20 cellular contexts compared by ENCODE assay signal in the genomic region with DNA sequence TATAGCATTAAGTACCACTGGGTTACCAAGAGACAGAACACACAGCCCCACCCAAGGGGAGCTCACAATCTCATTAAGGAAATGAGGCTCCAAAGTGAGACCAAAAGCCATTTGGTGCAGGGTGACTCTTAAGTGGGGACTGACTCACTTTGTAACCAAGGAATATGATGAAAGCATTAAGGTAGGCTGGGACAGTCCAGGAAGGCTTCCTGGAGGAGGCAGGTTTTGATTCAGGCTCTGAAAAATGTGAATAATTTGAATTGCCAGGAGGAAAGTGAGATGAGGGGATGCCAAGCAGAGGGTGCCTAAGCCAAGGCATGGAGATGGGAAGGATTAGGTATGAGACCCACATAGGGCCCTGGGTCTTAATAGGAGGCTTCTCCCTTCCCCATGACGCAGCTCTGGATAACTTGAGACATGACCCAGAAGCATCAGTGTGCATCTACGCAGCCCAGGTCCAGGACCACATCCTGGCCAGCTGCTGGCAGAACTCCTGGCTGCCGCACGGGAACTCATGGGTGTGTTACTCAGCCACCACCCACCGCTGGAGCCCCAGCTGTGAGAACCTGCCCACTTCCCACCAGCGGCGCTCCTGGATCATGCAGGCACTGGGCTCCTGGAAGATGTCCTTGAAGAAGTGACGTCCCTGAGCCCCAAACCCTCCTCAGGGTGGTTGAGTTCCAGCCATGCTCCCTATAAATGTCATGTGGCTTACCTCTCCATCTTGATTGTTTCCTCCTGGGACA. TPM values are rescaled to one million over a fixed set of nuclear protein-coding genes. Genes with fewer than 3 reads are reported as not detected.
DNase-seq lines count a peak whose midpoint lies in the region; ATAC-seq, FAIRE-seq and TF ChIP-seq lines count a peak whose summit lies in the region.
"Had no signal": no experiment of that assay in that cellular context is flagged by ENCODE, and none has a peak within 500 bp of the region (broad histone marks: within the 10 kb centered on the region; RNA-seq: fewer than 3 reads in every experiment).

No MANE protein-coding gene starts in this region.

- H3K9ac ChIP-seq in GM23248: no peak overlapping the region
- no peak overlapping the region for H3K9ac ChIP-seq in K562 (ENCODE audit: insufficient read depth in 1 of 2, low read depth in 2 of 2, low read length in 2 of 2)

- H3K27ac Mint-ChIP-seq in type B pancreatic cell: no peak overlapping the region
- H3K27ac Mint-ChIP-seq: CD8-positive, alpha-beta memory T cell; HFFc6 had no signal

- no peaks in the 10 kb centered on the region for H3K79me2 ChIP-seq in GM23248 (ENCODE audit: insufficient read depth)
- H3K79me2 ChIP-seq in K562 (ENCODE audit: control insufficient read depth, insufficient read depth, low read length): no peaks in the 10 kb centered on the region

- intact Hi-C loops in K562 (cut with micrococcal nuclease): no loop called here

- H4K20me1 ChIP-seq in GM23248 (ENCODE audit: insufficient read depth) (no peaks in the 10 kb centered on the region), K562 (replicated peaks; ENCODE audit: control insufficient read depth, insufficient read depth, low read length) (peaks cover 10% of the 10 kb centered on the region)

- CTCF ChIA-PET in K562 (lab: Yijun Ruan, JAX; ENCODE audit: low intra/inter-chr PET ratio): no interaction called here

- TF ChIP-seq CTCF in K562 (IDR thresholded peaks at IDR 0.05 in 2 of 3, conservative IDR thresholded peaks at IDR 0.05 in 1 of 3; ENCODE audit: insufficient read depth in 2 of 3, low read depth in 1 of 3, low read length in 3 of 3) (no peak), type B pancreatic cell (conservative IDR thresholded peaks at IDR 0.05) (no peak)

- H3K4me2 ChIP-seq in GM23248 (ENCODE audit: unreplicated experiment) (no peak overlapping the region), K562 (ENCODE audit: insufficient read depth, low read length) (no peak overlapping the region)
- H3K4me2 ChIP-seq: PC-9 had no signal

- TF ChIP-seq EP300 in K562 (IDR thresholded peaks at IDR 0.05; ENCODE audit: low read length): no peak

- H3K4me1 ChIP-seq in GM23248 (ENCODE audit: insufficient read depth): no peaks in the 10 kb centered on the region
- no peaks in the 10 kb centered on the region; a peak in 1 of 5 replicates for H3K4me1 ChIP-seq in K562 (replicated peaks in 1 of 2; ENCODE audit: control insufficient read depth in 2 of 2, insufficient read depth in 2 of 2, low read length in 2 of 2)
- H3K4me1 ChIP-seq: SJCRH30 had no signal

- no peaks in the 10 kb centered on the region for H3K36me3 Mint-ChIP-seq in type B pancreatic cell
- H3K36me3 Mint-ChIP-seq: CD8-positive, alpha-beta memory T cell had no signal

- ATAC-seq in K562 (no peak), HG02798 (IDR thresholded peaks at IDR 0.05; ENCODE audit: poor library complexity, unreplicated experiment) (no peak)

- H3K36me3 ChIP-seq in GM23248 (ENCODE audit: low read depth) (no peaks in the 10 kb centered on the region), MG63 (no peaks in the 10 kb centered on the region), K562 (ENCODE audit: control insufficient read depth, insufficient read depth, low read length) (no peaks in the 10 kb centered on the region)
- H3K36me3 ChIP-seq: SJCRH30 had no signal

- DNase-seq in GM23248 (peak; percentile 7), MG63 (peak; percentile 70), K562 (ENCODE audit: extremely low read depth in 1 of 4, low spot score in 3 of 4) (no peak), type B pancreatic cell (ENCODE audit: extremely low spot score, unreplicated experiment) (peak; percentile 50), anterior cingulate cortex (lab: John Stamatoyannopoulos, UW) (no peak)
- DNase-seq in activated T-cell treated with anti-CD3 and anti-CD28 coated beads, Interleukin-2, amount 50 U/mL, for 48 hours: no peak
- DNase-seq: ACHN; C1 segment of cervical spinal cord; CD8-positive, alpha-beta memory T cell; HFFc6; IMR-90; Karpas-422; NCI-H1694 treated with DMSO at 0.1 percent for 48 hours; NCI-H2107; NCI-H510A; PC-9; SJCRH30 had no signal

- H3K9me3 ChIP-seq in GM23248 (ENCODE audit: low read depth) (no peaks in the 10 kb centered on the region), MG63 (no peaks in the 10 kb centered on the region), K562 (replicated peaks; ENCODE audit: control insufficient read depth, insufficient read depth, low read depth, low read length) (no peaks in the 10 kb centered on the region)
- H3K9me3 ChIP-seq: SJCRH30 had no signal

- no peak for TF ChIP-seq POLR2A in K562 (conservative IDR thresholded peaks at IDR 0.05)

- H3F3A ChIP-seq in GM23248 (ENCODE audit: insufficient read depth): no peaks in the 10 kb centered on the region

- H3K9me1 ChIP-seq in K562 (ENCODE audit: control insufficient read depth, insufficient read depth, low read length): no peaks in the 10 kb centered on the region

- POLR2A ChIA-PET in K562 (lab: Yijun Ruan, JAX): no interaction called here

- no peak overlapping the region for H2AFZ ChIP-seq in GM23248
- H2AFZ ChIP-seq in K562 (ENCODE audit: low read depth, low read length): no peak overlapping the region
- H2AFZ ChIP-seq: PC-9 had no signal

- no peak overlapping the region for H3K4me3 Mint-ChIP-seq in type B pancreatic cell
- H3K4me3 Mint-ChIP-seq: CD8-positive, alpha-beta memory T cell; HFFc6 had no signal

- in situ Hi-C loops in GM23248 (cut with MboI): no loop called here
- in situ Hi-C loops in K562 (cut with MboI): no loop called here

- H3K27me3 Mint-ChIP-seq in type B pancreatic cell: peaks cover 65% of the 10 kb centered on the region

- no peak for TF ChIP-seq RAD21 in K562 (CRISPR knock-in tag; conservative IDR thresholded peaks at IDR 0.05 in 1 of 2, IDR thresholded peaks at IDR 0.05 in 1 of 2)

- no peaks in the 10 kb centered on the region for H3K9me3 Mint-ChIP-seq in type B pancreatic cell
- H3K9me3 Mint-ChIP-seq: CD8-positive, alpha-beta memory T cell; HFFc6 had no signal

- WGBS in GM23248 (ENCODE audit: low coverage in 1 of 2, low lambda C conversion rate in 2 of 2, missing lambda C conversion rate in 2 of 2), 2 experiments: 40 to 43% methylated on average over 8 of the region's 8 CpGs
- WGBS in K562 (ENCODE audit: insufficient coverage, low coverage, missing lambda C conversion rate): 1% methylated on average over 8 of the region's 8 CpGs

- no peaks in the 10 kb centered on the region for H3K4me1 Mint-ChIP-seq in type B pancreatic cell (ENCODE audit: unreplicated experiment)
- H3K4me1 Mint-ChIP-seq: CD8-positive, alpha-beta memory T cell had no signal

- no peak overlapping the region for H3K4me3 ChIP-seq in GM23248
- H3K4me3 ChIP-seq in MG63: no peak overlapping the region
- H3K4me3 ChIP-seq in K562: no peak overlapping the region
- H3K4me3 ChIP-seq: PC-9, SJCRH30 had no signal

- no peak overlapping the region for H3K27ac ChIP-seq in GM23248
- H3K27ac ChIP-seq in K562 (ENCODE audit: extremely low read depth, low read depth, low read length): no peak overlapping the region
- H3K27ac ChIP-seq: PC-9, SJCRH30 had no signal

- no peaks in the 10 kb centered on the region; the same call in 1 of the 2 replicates for H3K27me3 ChIP-seq in GM23248 (replicated peaks; ENCODE audit: insufficient read depth)
- no peaks in the 10 kb centered on the region; the same call in 1 of the 2 replicates for H3K27me3 ChIP-seq in MG63
- H3K27me3 ChIP-seq in K562 (ENCODE audit: control insufficient read depth in 2 of 2, insufficient read depth in 2 of 2, low read length in 2 of 2): peaks cover 20 to 49% of the 10 kb centered on the region in 2 experiments

- no peaks in the 10 kb centered on the region for H3K9me2 ChIP-seq in GM23248 (ENCODE audit: insufficient read depth)

- no peak for FAIRE-seq in K562 (lab: Jason Lieb, UNC)
- FAIRE-seq: GM12892, H1 had no signal

- no TSS peak for BruUV-seq in K562 (replicated peaks; lab: Mats Ljungman, UMichigan)

RNA-seq across cellular contexts. Expression of gene TTC4, which starts 5.9 kb away (rescaled TPM):
- total RNA-seq in GM23248 (2014; rRNA removed; shearing (Covaris generic)): 20.4 and 27.1 TPM in 2 replicates
- polyA plus RNA-seq in GM23248 (2016; fragmentation: Nextera tagmentation; extraction: Ambion mirVana): 24.2 and 25.1 TPM in 2 replicates
- 40.8 and 41.2 TPM in 2 replicates for total RNA-seq in MG63 (2014; rRNA removed; shearing (Covaris generic); ENCODE audit: low replicate concordance)
- total RNA-seq in K562 (2011; cell fraction: chromatin; rRNA removed; ENCODE audit: low replicate concordance): 47.2 and 56.1 TPM in 2 replicates
- 26.2 and 29.2 TPM in 2 replicates for total RNA-seq in K562 (2011; cell fraction: nucleolus; rRNA removed)
- total RNA-seq in K562 (2011; cell fraction: nucleoplasm; rRNA removed): 46.0 and 51.2 TPM in 2 replicates
- 36.3 and 41.1 TPM in 2 replicates for total RNA-seq in K562 (2014; rRNA removed)
- total RNA-seq in K562 (2014; rRNA removed; fragmentation: Illumina TruSeq; extraction: Trizol): 66.7 and 68.3 TPM in 2 replicates
- 66.3 and 76.3 TPM in 2 replicates for total RNA-seq in K562 (2015; rRNA removed; fragmentation: Illumina TruSeq; extraction: Trizol)
- total RNA-seq in K562 (2021): 42.6 and 42.8 TPM in 2 replicates
- 47.8 and 54.1 TPM in 2 replicates for polyA plus RNA-seq in K562 (2011; rRNA removed)
- 36.0 and 44.3 TPM in 2 replicates for polyA plus RNA-seq in K562 (2011; cell fraction: cytosol; rRNA removed)
- polyA plus RNA-seq in K562 (2011; cell fraction: nucleus; rRNA removed): 28.6 and 31.9 TPM in 2 replicates
- 23.3 and 38.7 TPM in 2 replicates for polyA plus RNA-seq in K562 (2012)
- 52.4 and 69.9 TPM in 2 replicates for polyA plus RNA-seq in K562 (2014; fragmentation: Illumina TruSeq; extraction: Trizol)
- 100 to 1,000 TPM in 1 of 2 experiments, 10 to 100 TPM in 1; 46.1 to 111 TPM for polyA plus RNA-seq in K562 (2014; fragmentation: Nextera tagmentation; extraction: Ambion mirVana)
- 41.5 and 45.3 TPM in 2 replicates for polyA plus RNA-seq in K562 (2014; rRNA removed)
- polyA minus RNA-seq in K562 (2011; rRNA and poly(A)+ RNA removed): 41.2 and 45.3 TPM in 2 replicates
- 15.5 and 18.8 TPM in 2 replicates for polyA minus RNA-seq in K562 (2011; cell fraction: cytosol; rRNA and poly(A)+ RNA removed)
- polyA minus RNA-seq in K562 (2011; cell fraction: nucleus; rRNA and poly(A)+ RNA removed): 25.7 and 43.5 TPM in 2 replicates
- total RNA-seq in type B pancreatic cell (ENCODE audit: low replicate concordance): 21.4 and 25.8 TPM in 2 replicates

RNA-seq across cellular contexts. Expression of gene PARS2, which starts 54.6 kb away (rescaled TPM):
- 3.0 and 5.0 TPM in 2 replicates for total RNA-seq in GM23248 (2014; rRNA removed; shearing (Covaris generic))
- polyA plus RNA-seq in GM23248 (2016; fragmentation: Nextera tagmentation; extraction: Ambion mirVana) (4.1 and 5.2 TPM in 2 replicates), K562 (2011; rRNA removed) (6.7 and 11.4 TPM in 2 replicates), K562 (2014; fragmentation: Illumina TruSeq; extraction: Trizol) (12.4 and 12.8 TPM in 2 replicates), K562 (2014; fragmentation: Nextera tagmentation; extraction: Ambion mirVana) (10 to 100 TPM in 1 of 2 experiments, 1 to 10 TPM in 1; 6.3 to 11.4 TPM), K562 (2014; rRNA removed) (7.3 and 7.6 TPM in 2 replicates)
- total RNA-seq in MG63 (2014; rRNA removed; shearing (Covaris generic); ENCODE audit: low replicate concordance): 5.5 and 7.5 TPM in 2 replicates
- total RNA-seq in K562 (2011; cell fraction: chromatin; rRNA removed; ENCODE audit: low replicate concordance): 5.5 and 11.9 TPM in 2 replicates
- 11.8 and 16.0 TPM in 2 replicates for total RNA-seq in K562 (2011; cell fraction: nucleolus; rRNA removed)
- total RNA-seq in K562 (2011; cell fraction: nucleoplasm; rRNA removed): 9.7 and 11.1 TPM in 2 replicates
- total RNA-seq in K562 (2014; rRNA removed) (8.5 and 11.8 TPM in 2 replicates), K562 (2014; rRNA removed; fragmentation: Illumina TruSeq; extraction: Trizol) (7.0 and 7.6 TPM in 2 replicates), K562 (2015; rRNA removed; fragmentation: Illumina TruSeq; extraction: Trizol) (7.9 and 8.1 TPM in 2 replicates), K562 (2021) (10.6 and 11.6 TPM in 2 replicates), type B pancreatic cell (ENCODE audit: low replicate concordance) (9.5 and 10.2 TPM in 2 replicates)
- 13.4 and 13.5 TPM in 2 replicates for polyA plus RNA-seq in K562 (2011; cell fraction: cytosol; rRNA removed)
- polyA plus RNA-seq in K562 (2011; cell fraction: nucleus; rRNA removed): 5.1 and 5.9 TPM in 2 replicates
- 9.6 and 9.8 TPM in 2 replicates for polyA plus RNA-seq in K562 (2012)
- 11.0 and 13.8 TPM in 2 replicates for polyA minus RNA-seq in K562 (2011; rRNA and poly(A)+ RNA removed)
- 5.7 and 7.2 TPM in 2 replicates for polyA minus RNA-seq in K562 (2011; cell fraction: cytosol; rRNA and poly(A)+ RNA removed)
- polyA minus RNA-seq in K562 (2011; cell fraction: nucleus; rRNA and poly(A)+ RNA removed): 5.8 and 10.2 TPM in 2 replicates

Comparison
In these comparisons a context has a peak if more than half of its experiments do, and no peak if none do; other contexts are left out.
1. DNase-seq: peak in GM23248 (single experiment), MG63 (single experiment) and type B pancreatic cell (single experiment); none in K562 (0 of 4), activated T-cell treated with anti-CD3 and anti-CD28 coated beads, Interleukin-2, amount 50 U/mL, for 48 hours (0 of 2) and anterior cingulate cortex (0 of 58).